14 cellular contexts compared by ENCODE assay signal in the genomic region with DNA sequence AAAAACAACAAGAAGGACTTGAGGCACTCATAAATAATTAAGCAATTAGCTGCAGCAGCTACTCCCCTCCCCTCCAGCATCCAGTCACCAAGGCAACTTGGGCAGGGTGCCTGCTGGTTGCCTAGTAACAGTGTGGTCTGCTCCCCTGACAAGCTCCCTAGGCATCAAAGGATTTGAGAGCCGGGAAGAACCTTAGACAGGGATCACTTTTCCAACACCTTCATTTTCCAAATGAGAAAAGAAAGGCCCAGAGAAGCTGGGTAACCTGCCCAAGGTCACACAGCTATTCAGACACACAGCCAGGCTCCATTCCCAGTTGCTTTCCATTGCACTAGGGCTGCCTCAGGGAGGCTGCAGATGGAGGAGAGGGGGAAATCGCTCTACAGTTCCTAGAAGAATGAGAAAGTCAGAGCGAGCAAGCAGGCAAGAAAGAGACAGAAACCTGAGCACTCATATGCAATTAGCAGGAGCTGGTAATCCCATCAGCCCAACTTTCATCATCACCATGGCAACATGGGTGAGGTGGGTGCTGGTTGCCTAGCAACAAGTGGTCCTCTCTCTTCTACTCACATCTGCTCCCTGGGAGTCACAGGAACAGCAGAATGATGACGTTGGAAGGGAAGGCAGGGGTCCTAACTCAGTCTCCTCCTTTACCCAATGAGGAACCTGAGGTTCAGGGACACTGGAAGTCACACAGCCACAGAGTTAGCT. TPM values are rescaled to one million over a fixed set of nuclear protein-coding genes. Genes with fewer than 3 reads are reported as not detected.
DNase-seq lines count a peak whose midpoint lies in the region; ATAC-seq, FAIRE-seq and TF ChIP-seq lines count a peak whose summit lies in the region.
"Had no signal": no experiment of that assay in that cellular context is flagged by ENCODE, and none has a peak within 500 bp of the region (broad histone marks: within the 10 kb centered on the region; RNA-seq: fewer than 3 reads in every experiment).

No MANE protein-coding gene starts in this region.

- TF ChIP-seq CTCF in D721Med (IDR thresholded peaks at IDR 0.05; ENCODE audit: insufficient read depth, missing control alignments) = no peak
- no peak for TF ChIP-seq CTCF in Calu3 (IDR thresholded peaks at IDR 0.05; ENCODE audit: unreplicated experiment)

- CTCF ChIA-PET in activated CD8-positive, alpha-beta memory T cell treated with anti-CD3 and anti-CD28 coated beads, Interleukin-2, amount 10 ng/mL, durations not matched to agents 7 days and 5 days (lab: Charles Lee) = interaction anchor here (0.6 to 5.0 kb wide), 17 partner anchors 9 to 1093 kb away, joined by 3 to 46 read pairs (median 6); partner anchors contain the start of gene GPR27
- CTCF ChIA-PET in Calu3 (lab: Charles Lee) = interaction anchor here (0.6 to 1.8 kb wide), 3 partner anchors 130 to 1217 kb away, joined by 3 to 15 read pairs (median 4); no protein-coding TSS in a partner anchor

- no peaks in the 10 kb centered on the region for H3K9me3 Mint-ChIP-seq in activated CD8-positive, alpha-beta memory T cell treated with anti-CD3 and anti-CD28 coated beads, Interleukin-2, amount 10 ng/mL, durations not matched to agents 7 days and 5 days (ENCODE audit: low read depth)
- H3K9me3 Mint-ChIP-seq in Calu3 (ENCODE audit: low read depth, unreplicated experiment) = no peaks in the 10 kb centered on the region
- H3K9me3 Mint-ChIP-seq: dendritic cell treated with granulocyte-macrophage colony-stimulating factor and Interleukin-4, amounts not matched to agents 40 ng/mL and 50 ng/mL, for 4 days had no signal

- no peak for FAIRE-seq in D721Med (lab: Jason Lieb, UNC)

- no peaks in the 10 kb centered on the region for H3K27me3 Mint-ChIP-seq in activated CD8-positive, alpha-beta memory T cell treated with anti-CD3 and anti-CD28 coated beads, Interleukin-2, amount 10 ng/mL, durations not matched to agents 7 days and 5 days
- peaks cover 18% of the 10 kb centered on the region for H3K27me3 Mint-ChIP-seq in Calu3 (ENCODE audit: unreplicated experiment)

- H3K36me3 Mint-ChIP-seq in activated CD8-positive, alpha-beta memory T cell treated with anti-CD3 and anti-CD28 coated beads, Interleukin-2, amount 10 ng/mL, durations not matched to agents 7 days and 5 days = peaks cover 5% of the 10 kb centered on the region
- peaks cover 14% of the 10 kb centered on the region for H3K36me3 Mint-ChIP-seq in Calu3 (ENCODE audit: insufficient read depth, unreplicated experiment)

- BruUV-seq in Calu3 (replicated peaks; lab: Mats Ljungman, UMichigan) = no TSS peak

- peak; percentile 53 for DNase-seq in activated CD8-positive, alpha-beta memory T cell treated with anti-CD3 and anti-CD28 coated beads, Interleukin-2, amount 10 ng/mL, durations not matched to agents 7 days and 5 days
- DNase-seq in activated CD8-positive, alpha-beta memory T cell treated with anti-CD3 and anti-CD28 coated beads for 24 hours = no peak
- DNase-seq in NCI-H146 (lab: John Stamatoyannopoulos, UW) = peak; percentile 35
- DNase-seq in caudate nucleus (lab: John Stamatoyannopoulos, UW) = peak in 49 of 61 donors; percentile 17 to 94 (median 59)
- DNase-seq in renal cortical epithelial cell (ENCODE audit: low read depth) = peak; percentile 11
- DNase-seq in D721Med (ENCODE audit: insufficient read length, low spot score) = no peak
- no peak for DNase-seq in globus pallidus (ENCODE audit: low spot score)
- DNase-seq in Calu3 = no peak
- DNase-seq: activated CD8-positive, alpha-beta memory T cell treated with anti-CD3 and anti-CD28 coated beads, Interleukin-2, amount 50 U/mL, for 4 hours had no signal

- no peak for ATAC-seq in activated CD8-positive, alpha-beta memory T cell treated with anti-CD3 and anti-CD28 coated beads, Interleukin-2, amount 10 ng/mL, durations not matched to agents 7 days and 5 days
- ATAC-seq: Right ventricle myocardium inferior had no signal

- intact Hi-C loops in Calu3 (cut with micrococcal nuclease; ENCODE audit: unreplicated experiment) = no loop called here

- H3K27ac ChIP-seq in caudate nucleus (ENCODE audit: low read depth, low read length) = peak overlapping the region; percentile 84
- H3K27ac ChIP-seq: C4-2B, KMS-11 had no signal

- no peak overlapping the region for H3K27ac Mint-ChIP-seq in activated CD8-positive, alpha-beta memory T cell treated with anti-CD3 and anti-CD28 coated beads, Interleukin-2, amount 10 ng/mL, durations not matched to agents 7 days and 5 days
- H3K27ac Mint-ChIP-seq in Calu3 (ENCODE audit: unreplicated experiment) = no peak overlapping the region
- H3K27ac Mint-ChIP-seq: dendritic cell treated with granulocyte-macrophage colony-stimulating factor and Interleukin-4, amounts not matched to agents 40 ng/mL and 50 ng/mL, for 4 days had no signal

- H3K4me3 Mint-ChIP-seq in activated CD8-positive, alpha-beta memory T cell treated with anti-CD3 and anti-CD28 coated beads, Interleukin-2, amount 10 ng/mL, durations not matched to agents 7 days and 5 days = no peak overlapping the region
- H3K4me3 Mint-ChIP-seq in Calu3 (ENCODE audit: low read depth, unreplicated experiment) = no peak overlapping the region
- H3K4me3 Mint-ChIP-seq: dendritic cell treated with granulocyte-macrophage colony-stimulating factor and Interleukin-4, amounts not matched to agents 40 ng/mL and 50 ng/mL, for 4 days had no signal

- peaks cover 43% of the 10 kb centered on the region for H3K4me1 Mint-ChIP-seq in activated CD8-positive, alpha-beta memory T cell treated with anti-CD3 and anti-CD28 coated beads, Interleukin-2, amount 10 ng/mL, durations not matched to agents 7 days and 5 days
- no peaks in the 10 kb centered on the region for H3K4me1 Mint-ChIP-seq in Calu3 (ENCODE audit: low read depth, unreplicated experiment)

RNA-seq across cellular contexts. Expression of gene EIF4E3, which starts 3.6 kb away (rescaled TPM):
- 10 to 100 TPM; 56.5 to 61.9 TPM for total RNA-seq in activated CD8-positive, alpha-beta memory T cell treated with anti-CD3 and anti-CD28 coated beads, Interleukin-2, amount 10 ng/mL, durations not matched to agents 7 days and 5 days
- total RNA-seq in renal cortical epithelial cell = 3.5 and 7.5 TPM in 2 replicates
- 8.7 and 10.9 TPM in 2 replicates for total RNA-seq in Calu3 (2022)

RNA-seq across cellular contexts. Expression of gene GPR27, which starts 24.9 kb away (rescaled TPM):
- total RNA-seq in activated CD8-positive, alpha-beta memory T cell treated with anti-CD3 and anti-CD28 coated beads, Interleukin-2, amount 10 ng/mL, durations not matched to agents 7 days and 5 days = 1 to 10 TPM; 2.3 to 5.3 TPM
- total RNA-seq in renal cortical epithelial cell (4.0 and 6.2 TPM in 2 replicates), Calu3 (2022) (0.71 and 1.0 TPM in 2 replicates)

RNA-seq across cellular contexts. Expression of gene PROK2, which starts 56.2 kb away (rescaled TPM):
- total RNA-seq in activated CD8-positive, alpha-beta memory T cell treated with anti-CD3 and anti-CD28 coated beads, Interleukin-2, amount 10 ng/mL, durations not matched to agents 7 days and 5 days = 1 to 10 TPM; 3.1 to 3.4 TPM
- total RNA-seq in renal cortical epithelial cell = not detected in 2 replicates
- not detected in 2 replicates for total RNA-seq in Calu3 (2022)
- total RNA-seq: progenitor cell of endocrine pancreas had no signal

Comparison
In these comparisons a context has a peak if more than half of its experiments do, and no peak if none do; other contexts are left out.
1. DNase-seq: peak in activated CD8-positive, alpha-beta memory T cell treated with anti-CD3 and anti-CD28 coated beads, Interleukin-2, amount 10 ng/mL, durations not matched to agents 7 days and 5 days (single experiment), NCI-H146 (single experiment), caudate nucleus (49 of 61) and renal cortical epithelial cell (single experiment); none in activated CD8-positive, alpha-beta memory T cell treated with anti-CD3 and anti-CD28 coated beads for 24 hours (single experiment), D721Med (single experiment), globus pallidus (single experiment) and Calu3 (single experiment).